In the genomic region with DNA sequence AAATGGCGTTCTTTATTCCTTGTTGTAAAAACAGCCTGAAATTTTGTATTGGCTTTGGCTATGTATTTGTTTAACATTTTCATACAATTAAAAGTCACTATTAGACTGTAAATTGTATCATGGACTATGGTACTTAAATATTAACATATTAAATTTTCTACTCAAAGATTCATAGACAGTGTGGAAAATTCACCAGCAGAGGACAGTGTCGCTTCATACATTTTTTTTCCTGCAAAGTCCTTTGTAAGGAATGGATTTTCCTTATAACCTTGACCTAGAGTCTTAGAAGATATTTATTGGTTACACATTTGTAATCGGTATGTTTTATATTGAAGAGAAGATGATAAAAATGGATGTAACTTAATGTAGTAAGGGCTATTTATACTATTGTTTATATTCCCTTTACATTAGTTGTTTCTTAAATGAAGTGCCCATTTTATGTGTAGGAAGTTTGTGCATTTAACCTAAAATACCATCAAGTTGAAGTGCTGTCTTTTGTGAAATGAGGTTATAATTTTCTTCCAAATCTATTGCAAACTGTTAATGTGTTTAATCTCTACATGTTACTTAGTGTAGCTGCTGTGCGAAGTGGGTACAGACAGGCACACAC, we compare ENCODE assay signal across 8 cellular contexts.
DNase-seq lines count a peak whose midpoint lies in the region; FAIRE-seq and TF ChIP-seq lines count a peak whose summit lies in the region.

No MANE protein-coding gene starts in this region.

- H3K4me1 ChIP-seq in mesenchymal stem cell (ENCODE audit: control insufficient read depth, insufficient read depth, low read depth, low read length): peaks cover 7% of the 10 kb centered on the region

- peaks cover 12% of the 10 kb centered on the region for H3K79me1 ChIP-seq in mesenchymal stem cell (replicated peaks; ENCODE audit: low read length, poor library complexity, severe bottlenecking)

- H4K91ac ChIP-seq in mesenchymal stem cell (ENCODE audit: low read length): no peak overlapping the region

- no peak overlapping the region for H3K27ac ChIP-seq in mesenchymal stem cell (ENCODE audit: low read length, poor library complexity, severe bottlenecking)
- H3K27ac ChIP-seq in coronary artery: no peak overlapping the region

- 83% methylated on average over 2 of the region's 4 CpGs for WGBS in mesenchymal stem cell

- H2BK15ac ChIP-seq in mesenchymal stem cell (ENCODE audit: low read depth, poor library complexity, severe bottlenecking): no peak overlapping the region

- H2AFZ ChIP-seq in mesenchymal stem cell (ENCODE audit: low read depth, low read length): no peak overlapping the region

- H4K8ac ChIP-seq in mesenchymal stem cell (ENCODE audit: low read length): no peak overlapping the region

- no peak overlapping the region for H3K4me2 ChIP-seq in mesenchymal stem cell (ENCODE audit: low read length, poor library complexity, severe bottlenecking)

- H3K23ac ChIP-seq in mesenchymal stem cell (ENCODE audit: low read length in 2 of 2): no peak overlapping the region

- H3K9ac ChIP-seq in mesenchymal stem cell (ENCODE audit: low read length): no peak overlapping the region

- H3K4ac ChIP-seq in mesenchymal stem cell (ENCODE audit: low read depth in 1 of 2, low read length in 2 of 2): no peak overlapping the region

- no peak overlapping the region for H2BK12ac ChIP-seq in mesenchymal stem cell (ENCODE audit: low read length in 2 of 2)

- no peaks in the 10 kb centered on the region for H3K36me3 ChIP-seq in mesenchymal stem cell (ENCODE audit: control insufficient read depth in 1 of 2, insufficient read depth in 2 of 2, low read depth in 1 of 2, low read length in 2 of 2)

- H2BK5ac ChIP-seq in mesenchymal stem cell (ENCODE audit: low read depth, low read length, poor library complexity, severe bottlenecking): no peak overlapping the region

- TF ChIP-seq CTCF in D721Med (IDR thresholded peaks at IDR 0.05; ENCODE audit: insufficient read depth, missing control alignments): peak; percentile 77
- peak; percentile 75 for TF ChIP-seq CTCF in astrocyte of the spinal cord (IDR thresholded peaks at IDR 0.05; ENCODE audit: low read depth, low read length)
- TF ChIP-seq CTCF in coronary artery (IDR thresholded peaks at IDR 0.05): no peak

- peak; percentile 25 for FAIRE-seq in D721Med (lab: Jason Lieb, UNC)

- H3K4me3 ChIP-seq in astrocyte of the spinal cord (ENCODE audit: low read depth, low read length) (no peak overlapping the region), mesenchymal stem cell (ENCODE audit: insufficient read depth in 1 of 2, low read depth in 1 of 2, low read length in 2 of 2) (no peak overlapping the region), coronary artery (no peak overlapping the region)

- H2AK5ac ChIP-seq in mesenchymal stem cell (ENCODE audit: low read length, severe bottlenecking): peak overlapping the region; percentile 7

- no peak overlapping the region for H3K14ac ChIP-seq in mesenchymal stem cell (ENCODE audit: low read length in 2 of 2)

- in situ Hi-C loops in astrocyte of the spinal cord (cut with HindIII; ENCODE audit: low sequenced_read_pairs): no loop called here

- no peaks in the 10 kb centered on the region for H3K27me3 ChIP-seq in mesenchymal stem cell (ENCODE audit: control insufficient read depth in 1 of 2, insufficient read depth in 1 of 2, low read length in 2 of 2)

- no peak overlapping the region for H3K18ac ChIP-seq in mesenchymal stem cell (ENCODE audit: low read depth in 1 of 2, low read length in 2 of 2)

- DNase-seq in D721Med (ENCODE audit: insufficient read length, low spot score) (no peak), Kasumi-1 (lab: John Stamatoyannopoulos, UW) (peak; percentile 16 to 18), astrocyte of the spinal cord (ENCODE audit: low read depth, low spot score) (peak; percentile 56), mesenchymal stem cell (peak; percentile 57), coronary artery (ENCODE audit: low spot score) (no peak), HuH-7 (ENCODE audit: low spot score) (no peak)
- DNase-seq in stimulated activated CD4-positive, alpha-beta T cell treated with anti-CD3 and anti-CD28 coated beads, Interleukin-2, amount 100 ng/mL, for 48 hours: no peak
- DNase-seq in activated CD4-positive, alpha-beta T cell treated with anti-CD3 and anti-CD28 coated beads, Interleukin-2, amount 50 U/mL, for 4 hours: no peak

- no peak overlapping the region for H2BK120ac ChIP-seq in mesenchymal stem cell (ENCODE audit: low read depth, low read length)

- no peaks in the 10 kb centered on the region for H3K9me3 ChIP-seq in mesenchymal stem cell (ENCODE audit: control insufficient read depth, low read length)

Comparison
In these comparisons a context has a peak if more than half of its experiments do, and no peak if none do; other contexts are left out.
1. DNase-seq: peak in Kasumi-1 (2 of 2), astrocyte of the spinal cord (single experiment) and mesenchymal stem cell (single experiment); none in D721Med (single experiment), stimulated activated CD4-positive, alpha-beta T cell treated with anti-CD3 and anti-CD28 coated beads, Interleukin-2, amount 100 ng/mL, for 48 hours (0 of 2), coronary artery (single experiment), activated CD4-positive, alpha-beta T cell treated with anti-CD3 and anti-CD28 coated beads, Interleukin-2, amount 50 U/mL, for 4 hours (0 of 2) and HuH-7 (single experiment).